Comparison of ENCODE assay signal across 9 cellular contexts in genomic region chr19:35114656-35115537, GRCh38. TPM values are rescaled to one million over a fixed set of nuclear protein-coding genes. Genes with fewer than 3 reads are reported as not detected.
A peak's percentile ranks its signal among the peaks of the same experiment; 100 is the strongest.
DNase-seq lines count a peak whose midpoint lies in the region; ATAC-seq and TF ChIP-seq lines count a peak whose summit lies in the region.
"Had no signal": no experiment of that assay in that cellular context is flagged by ENCODE, and none has a peak within 500 bp of the region (broad histone marks: within the 10 kb centered on the region; RNA-seq: fewer than 3 reads in every experiment).

No MANE protein-coding gene starts in this region.

- peaks cover 3% of the 10 kb centered on the region for H3K4me1 Mint-ChIP-seq in activated CD4-positive, alpha-beta memory T cell treated with anti-CD3 and anti-CD28 coated beads, Interleukin-2, amount 10 ng/mL, durations not matched to agents 7 days and 5 days

- H3K27ac ChIP-seq in right lobe of liver = no peak overlapping the region

- intact Hi-C loops in right lobe of liver (cut with DNase I) = no loop called here

- H3K36me3 ChIP-seq in right lobe of liver = no peaks in the 10 kb centered on the region

- POLR2A ChIA-PET in activated CD4-positive, alpha-beta memory T cell treated with anti-CD3 and anti-CD28 coated beads, Interleukin-2, amount 10 ng/mL, durations not matched to agents 7 days and 5 days (lab: Charles Lee) = no interaction called here

- TF ChIP-seq POLR2A in right lobe of liver (IDR thresholded peaks at IDR 0.05) = no peak

- no peaks in the 10 kb centered on the region for H3K27me3 ChIP-seq in right lobe of liver

- 17% methylated on average over 14 of the region's 27 CpGs for WGBS in right lobe of liver (ENCODE audit: insufficient coverage, low coverage, low lambda C conversion rate, missing lambda C conversion rate)

- no peak overlapping the region for H3K4me3 Mint-ChIP-seq in activated CD4-positive, alpha-beta memory T cell treated with anti-CD3 and anti-CD28 coated beads, Interleukin-2, amount 10 ng/mL, durations not matched to agents 7 days and 5 days

- no peaks in the 10 kb centered on the region for H3K9me3 Mint-ChIP-seq in activated CD4-positive, alpha-beta memory T cell treated with anti-CD3 and anti-CD28 coated beads, Interleukin-2, amount 10 ng/mL, durations not matched to agents 7 days and 5 days

- CTCF ChIA-PET in activated CD4-positive, alpha-beta memory T cell treated with anti-CD3 and anti-CD28 coated beads, Interleukin-2, amount 10 ng/mL, durations not matched to agents 7 days and 5 days (lab: Charles Lee) = interaction anchor here (1.0 to 2.2 kb wide), 5 partner anchors 10 to 27 kb away, joined by 3 to 6 read pairs (median 4); partner anchors contain the start of gene LGI4

- ATAC-seq in right lobe of liver = peak; percentile 67 to 82 (median 74)
- ATAC-seq in HG03139 (IDR thresholded peaks at IDR 0.05; ENCODE audit: unreplicated experiment) = no peak
- no peak for ATAC-seq in GM18858 (IDR thresholded peaks at IDR 0.05; ENCODE audit: unreplicated experiment)

- peaks cover 1% of the 10 kb centered on the region for H3K27me3 Mint-ChIP-seq in activated CD4-positive, alpha-beta memory T cell treated with anti-CD3 and anti-CD28 coated beads, Interleukin-2, amount 10 ng/mL, durations not matched to agents 7 days and 5 days

- no peaks in the 10 kb centered on the region for H3K9me3 ChIP-seq in right lobe of liver

- H3K27ac Mint-ChIP-seq in activated CD4-positive, alpha-beta memory T cell treated with anti-CD3 and anti-CD28 coated beads, Interleukin-2, amount 10 ng/mL, durations not matched to agents 7 days and 5 days = no peak overlapping the region

- DNase-seq in GM10266 (ENCODE audit: extremely low spot score) (peak; percentile 86), NCI-H1105 (lab: John Stamatoyannopoulos, UW) (peak; percentile 34), right lobe of liver (no peak)
- peak; percentile 65 for DNase-seq in activated CD4-positive, alpha-beta memory T cell treated with anti-CD3 and anti-CD28 coated beads, Interleukin-2, amount 10 ng/mL, durations not matched to agents 7 days and 5 days
- peak; percentile 44 for DNase-seq in effector CD4-positive, alpha-beta T cell
- peak; percentile 71 for DNase-seq in stimulated activated CD4-positive, alpha-beta T cell treated with anti-CD3 and anti-CD28 coated beads, Interleukin-4, amount 100 ng/mL, for 1 hour

- H3K4me3 ChIP-seq in right lobe of liver = no peak overlapping the region

- peak; percentile 93 for TF ChIP-seq CTCF in GM10266 (IDR thresholded peaks at IDR 0.05; ENCODE audit: control insufficient read depth, insufficient read depth, low read depth, missing control alignments)
- TF ChIP-seq CTCF in right lobe of liver (IDR thresholded peaks at IDR 0.05) = peak; percentile 82 to 96 (median 94)

- H3K4me1 ChIP-seq in right lobe of liver = peaks cover 0 to 7% (median 0%) of the 10 kb centered on the region in 4 donors

- H3K36me3 Mint-ChIP-seq in activated CD4-positive, alpha-beta memory T cell treated with anti-CD3 and anti-CD28 coated beads, Interleukin-2, amount 10 ng/mL, durations not matched to agents 7 days and 5 days (ENCODE audit: low read depth) = no peaks in the 10 kb centered on the region

RNA-seq across cellular contexts. Expression of gene FXYD3, which starts 0.7 kb away (rescaled TPM):
- not detected for total RNA-seq in activated CD4-positive, alpha-beta memory T cell treated with anti-CD3 and anti-CD28 coated beads, Interleukin-2, amount 10 ng/mL, durations not matched to agents 7 days and 5 days
- 1 to 10 TPM in 1 of 6 experiments, not detected in 5; 1.0 TPM for total RNA-seq in right lobe of liver
- total RNA-seq: pulmonary artery endothelial cell had no signal

RNA-seq across cellular contexts. Expression of gene LGI4, which starts 20.0 kb away (rescaled TPM):
- under 1 TPM; 0.55 to 0.68 TPM for total RNA-seq in activated CD4-positive, alpha-beta memory T cell treated with anti-CD3 and anti-CD28 coated beads, Interleukin-2, amount 10 ng/mL, durations not matched to agents 7 days and 5 days
- total RNA-seq in right lobe of liver = 1 to 10 TPM in 5 of 6 experiments, under 1 TPM in 1; 0.99 to 2.0 (median 1.5) TPM
- total RNA-seq: pulmonary artery endothelial cell had no signal

RNA-seq across cellular contexts. Expression of gene FXYD1, which starts 23.7 kb away (rescaled TPM):
- total RNA-seq in activated CD4-positive, alpha-beta memory T cell treated with anti-CD3 and anti-CD28 coated beads, Interleukin-2, amount 10 ng/mL, durations not matched to agents 7 days and 5 days = 1 to 10 TPM; 3.3 to 3.6 TPM
- total RNA-seq in right lobe of liver = 100 to 1,000 TPM in 4 of 6 experiments, 10 to 100 TPM in 2; 38.9 to 263 (median 140) TPM

RNA-seq across cellular contexts. Expression of gene FXYD7, which starts 28.2 kb away (rescaled TPM):
- total RNA-seq in activated CD4-positive, alpha-beta memory T cell treated with anti-CD3 and anti-CD28 coated beads, Interleukin-2, amount 10 ng/mL, durations not matched to agents 7 days and 5 days = 1 to 10 TPM; 8.3 to 8.8 TPM
- under 1 TPM in 1 of 6 experiments, not detected in 5; 0.49 TPM for total RNA-seq in right lobe of liver
- total RNA-seq: pulmonary artery endothelial cell had no signal

RNA-seq across cellular contexts. Expression of gene FXYD5, which starts 39.6 kb away (rescaled TPM):
- total RNA-seq in activated CD4-positive, alpha-beta memory T cell treated with anti-CD3 and anti-CD28 coated beads, Interleukin-2, amount 10 ng/mL, durations not matched to agents 7 days and 5 days = 100 to 1,000 TPM; 588 to 589 TPM
- 10 to 100 TPM in 4 of 6 experiments, 1 to 10 TPM in 2; 5.6 to 23.6 (median 14.2) TPM for total RNA-seq in right lobe of liver

Comparison
In these comparisons a context has a peak if more than half of its experiments do, and no peak if none do; other contexts are left out.
1. DNase-seq: peak in GM10266 (single experiment), NCI-H1105 (single experiment), activated CD4-positive, alpha-beta memory T cell treated with anti-CD3 and anti-CD28 coated beads, Interleukin-2, amount 10 ng/mL, durations not matched to agents 7 days and 5 days (single experiment), effector CD4-positive, alpha-beta T cell (single experiment) and stimulated activated CD4-positive, alpha-beta T cell treated with anti-CD3 and anti-CD28 coated beads, Interleukin-4, amount 100 ng/mL, for 1 hour (single experiment); none in right lobe of liver (0 of 3).
2. ATAC-seq: peak in right lobe of liver (4 of 4); none in HG03139 (single experiment) and GM18858 (single experiment).
3. RNA of gene FXYD1, which starts 23.7 kb away (total RNA-seq): 38.9 to 263 TPM in right lobe of liver; 3.3 to 3.6 TPM in activated CD4-positive, alpha-beta memory T cell treated with anti-CD3 and anti-CD28 coated beads, Interleukin-2, amount 10 ng/mL, durations not matched to agents 7 days and 5 days; every median in the first group is over 4 times any median in the second.